Comparison of ENCODE assay signal across 8 cellular contexts in the genomic region with DNA sequence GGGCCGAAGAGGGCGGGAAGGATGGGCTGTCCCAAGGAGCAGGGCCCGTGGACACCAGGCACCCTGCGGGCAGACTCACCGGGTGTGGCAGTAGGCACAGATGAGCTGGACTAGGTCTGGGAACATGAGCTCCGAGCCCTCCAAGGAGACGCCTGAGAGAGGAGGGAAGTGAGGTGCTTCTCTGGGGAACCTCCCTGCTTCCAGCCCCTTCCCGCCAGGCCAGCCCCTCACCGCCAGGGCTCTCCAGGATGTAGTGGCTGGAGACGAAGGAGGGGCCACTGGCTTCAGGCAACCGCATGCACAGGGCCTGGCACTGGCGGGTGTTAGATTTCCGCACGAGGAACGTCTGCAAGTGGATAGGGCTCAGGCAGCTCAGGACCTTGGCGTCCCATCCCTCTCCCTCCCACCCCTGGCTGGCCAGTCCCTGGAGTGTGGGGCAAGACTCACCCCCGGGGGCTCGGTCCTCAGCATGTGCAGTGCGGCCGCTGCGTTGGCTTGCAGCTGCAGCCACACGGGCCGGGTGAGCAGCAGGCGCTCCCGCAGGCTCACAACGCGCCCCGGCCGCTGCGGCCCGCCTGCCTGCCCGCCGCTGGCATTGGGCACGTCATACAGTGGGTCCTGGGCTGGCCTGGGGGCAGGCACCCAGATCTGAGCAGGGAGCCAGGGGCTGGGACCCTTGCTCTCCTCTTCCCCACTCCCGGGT. TPM values are rescaled to one million over a fixed set of nuclear protein-coding genes. Genes with fewer than 3 reads are reported as not detected.
DNase-seq lines count a peak whose midpoint lies in the region; ATAC-seq and TF ChIP-seq lines count a peak whose summit lies in the region.

No MANE protein-coding gene starts in this region.

- H3K9me3 Mint-ChIP-seq in Calu3 (ENCODE audit: low read depth, unreplicated experiment) (no peaks in the 10 kb centered on the region), chondrocyte (ENCODE audit: low read depth) (no peaks in the 10 kb centered on the region)

- no peaks in the 10 kb centered on the region for H3K9me3 ChIP-seq in left lung
- no peaks in the 10 kb centered on the region for H3K9me3 ChIP-seq in thymus (ENCODE audit: control insufficient read depth)

- peaks cover 0 to 65% of the 10 kb centered on the region in 2 donors for H3K36me3 ChIP-seq in left lung
- peaks cover 41% of the 10 kb centered on the region for H3K36me3 ChIP-seq in thymus (ENCODE audit: control insufficient read depth, insufficient read depth)

- H3K27me3 Mint-ChIP-seq in Calu3 (ENCODE audit: unreplicated experiment) (no peaks in the 10 kb centered on the region), chondrocyte (ENCODE audit: low read depth) (no peaks in the 10 kb centered on the region)

- TSS peak; percentile 35 for BruUV-seq in Calu3 (replicated peaks; lab: Mats Ljungman, UMichigan)

- intact Hi-C loops in Calu3 (cut with micrococcal nuclease; ENCODE audit: unreplicated experiment) (no loop called here), left lung (cut with DNase I) (no loop called here)

- H3K36me3 Mint-ChIP-seq in Calu3 (ENCODE audit: insufficient read depth, unreplicated experiment): peaks cover 39% of the 10 kb centered on the region
- H3K36me3 Mint-ChIP-seq in chondrocyte (ENCODE audit: low read depth): peaks cover 9% of the 10 kb centered on the region

- H3K4me1 ChIP-seq in left lung (peaks cover 19 to 34% of the 10 kb centered on the region in 2 donors), thymus (ENCODE audit: control insufficient read depth, insufficient read depth, low read length) (peaks cover 11% of the 10 kb centered on the region)

- H3K27ac Mint-ChIP-seq in Calu3 (ENCODE audit: unreplicated experiment) (peak overlapping the region; percentile 86), chondrocyte (ENCODE audit: unreplicated experiment) (peak overlapping the region; percentile 100)

- CTCF ChIA-PET in Calu3 (lab: Charles Lee): interaction anchor here (0.7 to 1.6 kb wide), 3 partner anchors 23 to 53 kb away, joined by 4 to 32 read pairs (median 5); no protein-coding TSS in a partner anchor

- WGBS in thymus: 22% methylated on average over 35 of the region's 35 CpGs

- peak overlapping the region; percentile 86 to 87 for H3K27ac ChIP-seq in left lung
- no peak overlapping the region for H3K27ac ChIP-seq in thymus (ENCODE audit: low read depth)

- no peak for TF ChIP-seq CTCF in Calu3 (IDR thresholded peaks at IDR 0.05; ENCODE audit: unreplicated experiment)
- TF ChIP-seq CTCF in chondrocyte (IDR thresholded peaks at IDR 0.05): peak; percentile 24
- TF ChIP-seq CTCF in left lung (IDR thresholded peaks at IDR 0.05): no peak

- H3K4me1 Mint-ChIP-seq in Calu3 (ENCODE audit: low read depth, unreplicated experiment) (peaks cover 24% of the 10 kb centered on the region), chondrocyte (ENCODE audit: low read depth) (peaks cover 29% of the 10 kb centered on the region)

- ATAC-seq in left lung: peak; percentile 40

- H3K27me3 ChIP-seq in left lung (no peaks in the 10 kb centered on the region), thymus (ENCODE audit: control insufficient read depth, insufficient read depth) (peaks cover 5% of the 10 kb centered on the region)

- H3K4me3 ChIP-seq in left lung (peak overlapping the region; percentile 49 to 63), thymus (ENCODE audit: low read length) (peak overlapping the region; percentile 28)

- peak; percentile 44 for DNase-seq in Calu3
- DNase-seq in NCI-H2171 (lab: John Stamatoyannopoulos, UW): peak; percentile 38
- DNase-seq in chondrocyte (ENCODE audit: low spot score): peak; percentile 91
- peak in 1 of 2 donors; percentile 82 for DNase-seq in left lung
- DNase-seq in NCI-H2081 treated with DMSO at 0.1 percent for 48 hours (lab: John Stamatoyannopoulos, UW): no peak
- DNase-seq in GF-D8 (lab: John Stamatoyannopoulos, UW): no peak
- no peak for DNase-seq in hippocampal formation (lab: John Stamatoyannopoulos, UW)

- H3K4me3 Mint-ChIP-seq in Calu3 (ENCODE audit: low read depth, unreplicated experiment) (peak overlapping the region; percentile 94), chondrocyte (ENCODE audit: unreplicated experiment) (peak overlapping the region; percentile 99)

RNA-seq across cellular contexts. Expression of a gene that starts 0.6 kb away (rescaled TPM):
- total RNA-seq in Calu3 (2022): 17.6 and 23.7 TPM in 2 replicates
- total RNA-seq in chondrocyte: 7.1 to 7.7 TPM (median 7.2 TPM) in 3 replicates
- 10 to 100 TPM in 1 of 2 donors, 1 to 10 TPM in 1; 7.1 to 10.2 TPM for total RNA-seq in left lung
- 5.8 TPM for polyA plus RNA-seq in thymus

RNA-seq across cellular contexts. Expression of a gene that starts 9.2 kb away (rescaled TPM):
- total RNA-seq in Calu3 (2022): 48.1 and 51.0 TPM in 2 replicates
- 22.4 to 23.6 TPM (median 23.3 TPM) in 3 replicates for total RNA-seq in chondrocyte
- total RNA-seq in left lung: 10 to 100 TPM; 28.7 to 34.3 TPM
- polyA plus RNA-seq in thymus: 63.0 TPM

RNA-seq across cellular contexts. Expression of a gene that starts 11.7 kb away (rescaled TPM):
- 11.8 and 12.2 TPM in 2 replicates for total RNA-seq in Calu3 (2022)
- 18.2 to 30.4 TPM (median 21.1 TPM) in 3 replicates for total RNA-seq in chondrocyte
- total RNA-seq in left lung: 10 to 100 TPM; 22.9 to 29.7 TPM
- polyA plus RNA-seq in thymus: 10.3 TPM

RNA-seq across cellular contexts. Expression of a gene that starts 18.8 kb away (rescaled TPM):
- total RNA-seq in Calu3 (2022): not detected in 2 replicates
- total RNA-seq in chondrocyte: 44.5 to 113 TPM (median 109 TPM) in 3 replicates
- 10 to 100 TPM; 69.8 to 74.3 TPM for total RNA-seq in left lung
- 7.7 TPM for polyA plus RNA-seq in thymus

RNA-seq across cellular contexts. Expression of a gene that starts 35.9 kb away (rescaled TPM):
- 37.7 and 40.4 TPM in 2 replicates for total RNA-seq in Calu3 (2022)
- 2.6 to 8.9 TPM (median 7.9 TPM) in 3 replicates for total RNA-seq in chondrocyte
- 10 to 100 TPM; 16.2 to 22.8 TPM for total RNA-seq in left lung
- 14.2 TPM for polyA plus RNA-seq in thymus

Comparison
In these comparisons a context has a peak if more than half of its experiments do, and no peak if none do; other contexts are left out.
1. DNase-seq: peak in Calu3 (single experiment), NCI-H2171 (single experiment) and chondrocyte (single experiment); none in NCI-H2081 treated with DMSO at 0.1 percent for 48 hours (single experiment), GF-D8 (single experiment) and hippocampal formation (0 of 2).